ENCODE assay signal across 27 cellular contexts in genomic region chr1:24058671-24059455, GRCh38. TPM values are rescaled to one million over a fixed set of nuclear protein-coding genes. Genes with fewer than 3 reads are reported as not detected.
"Had no signal": no experiment of that assay in that cellular context is flagged by ENCODE, and none has a peak within 500 bp of the region (broad histone marks: within the 10 kb centered on the region; RNA-seq: fewer than 3 reads in every experiment).

No MANE protein-coding gene starts in this region.

- H3K4me1 Mint-ChIP-seq: activated CD4-positive, alpha-beta T cell treated with anti-CD3 and anti-CD28 coated beads for 36 hours had no signal

- H3K27ac Mint-ChIP-seq: activated CD4-positive, alpha-beta memory T cell treated with anti-CD3 and anti-CD28 coated beads for 36 hours; activated CD4-positive, alpha-beta T cell treated with anti-CD3 and anti-CD28 coated beads for 36 hours; activated naive CD4-positive, alpha-beta T cell treated with anti-CD3 and anti-CD28 coated beads for 36 hours; activated naive CD4-positive, alpha-beta T cell treated with anti-CD3 and anti-CD28 coated beads, Interleukin-2, amount 50 U/mL, for 72 hours; activated T-helper 1 cell treated with anti-CD3 and anti-CD28 coated beads, Interleukin-12 subunit alpha, Interleukin-12 subunit beta, Interleukin-2, Interleukin-4 antibody, amounts not matched to agents 30 ng/mL and 10 ng/mL and 1 ng/mL, durations not matched to agents 14 hours and 24 hours and 36 hours; T-helper 1 cell treated with Interleukin-12 subunit alpha and Interleukin-12 subunit beta and Interleukin-4 antibody, amounts not matched to agents 30 μg/mL and 1 μg/mL, for 36 hours; T-helper 2 cell treated with Interferon-gamma antibody and Interleukin-4, amounts not matched to agents 5 μg/mL and 100 μg/mL, for 36 hours had no signal

- DNase-seq: activated CD4-positive, alpha-beta memory T cell treated with anti-CD3 and anti-CD28 coated beads for 36 hours; activated CD4-positive, alpha-beta T cell treated with anti-CD3 and anti-CD28 coated beads for 36 hours; activated CD4-positive, alpha-beta T cell treated with anti-CD3 and anti-CD28 coated beads, Interleukin-2, amount 50 U/mL, for 1 hour; activated CD8-positive, alpha-beta memory T cell treated with anti-CD3 and anti-CD28 coated beads, Interleukin-2, amount 50 U/mL, for 4 hours; activated gamma-delta T cell treated with Interleukin-2 at 50 U/mL for 16 hours; activated naive CD4-positive, alpha-beta T cell treated with anti-CD3 and anti-CD28 coated beads for 36 hours; activated T-cell treated with anti-CD3 and anti-CD28 coated beads for 4 hours; activated T-cell treated with anti-CD3 and anti-CD28 coated beads, Interleukin-2, amount 50 U/mL, for 4 hours; adrenal gland; body of pancreas; caudate nucleus; NCI-H1105; NCI-H1417 treated with DMSO at 0.1 percent for 48 hours; NCI-H187 treated with DMSO at 0.1 percent for 48 hours; NCI-H2081; NCI-H226; NCI-H524 treated with DMSO at 0.1 percent for 48 hours; Peyer's patch; RPMI8226; SHP77 treated with DMSO at 0.1 percent for 48 hours; SK-N-SH had no signal

- H3K9me3 ChIP-seq: adrenal gland, body of pancreas, Peyer's patch had no signal

- ATAC-seq: activated CD4-positive, alpha-beta T cell treated with anti-CD3 and anti-CD28 coated beads for 36 hours; activated naive CD4-positive, alpha-beta T cell treated with anti-CD3 and anti-CD28 coated beads, Interleukin-2, amount 50 U/mL, for 72 hours; activated T-cell treated with anti-CD3 and anti-CD28 coated beads, Interleukin-2, amount 50 U/mL, for 4 hours; body of pancreas had no signal

- H3K27me3 ChIP-seq: adrenal gland, body of pancreas, breast epithelium, Peyer's patch, SJSA1 had no signal

- H3K36me3 ChIP-seq: adrenal gland, breast epithelium, SJSA1 had no signal

- H3K4me1 ChIP-seq: adrenal gland, body of pancreas, breast epithelium, Peyer's patch, SJSA1 had no signal

- H3K4me3 ChIP-seq: adrenal gland, body of pancreas, breast epithelium, Peyer's patch, SJSA1 had no signal

- H3K27me3 Mint-ChIP-seq: activated CD4-positive, alpha-beta memory T cell treated with anti-CD3 and anti-CD28 coated beads for 36 hours; activated CD4-positive, alpha-beta T cell treated with anti-CD3 and anti-CD28 coated beads for 36 hours had no signal

- H3K4me3 Mint-ChIP-seq: activated CD4-positive, alpha-beta memory T cell treated with anti-CD3 and anti-CD28 coated beads for 36 hours; activated CD4-positive, alpha-beta T cell treated with anti-CD3 and anti-CD28 coated beads for 36 hours; activated naive CD4-positive, alpha-beta T cell treated with anti-CD3 and anti-CD28 coated beads for 36 hours; activated T-cell treated with anti-CD3 and anti-CD28 coated beads, Interleukin-2, amount 50 U/mL, for 4 hours; activated T-helper 1 cell treated with anti-CD3 and anti-CD28 coated beads, Interleukin-12 subunit alpha, Interleukin-12 subunit beta, Interleukin-2, Interleukin-4 antibody, amounts not matched to agents 30 ng/mL and 10 ng/mL and 1 ng/mL, durations not matched to agents 14 hours and 24 hours and 36 hours; T-helper 1 cell treated with Interleukin-12 subunit alpha and Interleukin-12 subunit beta and Interleukin-4 antibody, amounts not matched to agents 30 μg/mL and 1 μg/mL, for 36 hours; T-helper 2 cell treated with Interferon-gamma antibody and Interleukin-4, amounts not matched to agents 5 μg/mL and 100 μg/mL, for 36 hours had no signal

- H3K36me3 Mint-ChIP-seq: activated CD4-positive, alpha-beta memory T cell treated with anti-CD3 and anti-CD28 coated beads for 36 hours; activated naive CD4-positive, alpha-beta T cell treated with anti-CD3 and anti-CD28 coated beads, Interleukin-2, amount 50 U/mL, for 72 hours had no signal

- H3K9me3 Mint-ChIP-seq: activated naive CD4-positive, alpha-beta T cell treated with anti-CD3 and anti-CD28 coated beads for 36 hours had no signal

- H3K27ac ChIP-seq: adrenal gland, body of pancreas, breast epithelium, Peyer's patch, SJSA1 had no signal

RNA-seq across cellular contexts. Expression of gene MYOM3, which starts 53.1 kb away (rescaled TPM):
- total RNA-seq: activated CD4-positive, alpha-beta memory T cell treated with anti-CD3 and anti-CD28 coated beads for 36 hours; activated CD4-positive, alpha-beta T cell treated with anti-CD3 and anti-CD28 coated beads for 36 hours; activated naive CD4-positive, alpha-beta T cell treated with anti-CD3 and anti-CD28 coated beads for 36 hours; activated naive CD4-positive, alpha-beta T cell treated with anti-CD3 and anti-CD28 coated beads, Interleukin-2, amount 50 U/mL, for 72 hours; activated T-cell treated with anti-CD3 and anti-CD28 coated beads, Interleukin-2, amount 50 U/mL, for 4 hours; activated T-helper 1 cell treated with anti-CD3 and anti-CD28 coated beads, Interleukin-12 subunit alpha, Interleukin-12 subunit beta, Interleukin-2, Interleukin-4 antibody, amounts not matched to agents 30 ng/mL and 10 ng/mL and 1 ng/mL, durations not matched to agents 14 hours and 24 hours and 36 hours had no signal
